ENCODE assay signal across 19 cellular contexts in the genomic region with DNA sequence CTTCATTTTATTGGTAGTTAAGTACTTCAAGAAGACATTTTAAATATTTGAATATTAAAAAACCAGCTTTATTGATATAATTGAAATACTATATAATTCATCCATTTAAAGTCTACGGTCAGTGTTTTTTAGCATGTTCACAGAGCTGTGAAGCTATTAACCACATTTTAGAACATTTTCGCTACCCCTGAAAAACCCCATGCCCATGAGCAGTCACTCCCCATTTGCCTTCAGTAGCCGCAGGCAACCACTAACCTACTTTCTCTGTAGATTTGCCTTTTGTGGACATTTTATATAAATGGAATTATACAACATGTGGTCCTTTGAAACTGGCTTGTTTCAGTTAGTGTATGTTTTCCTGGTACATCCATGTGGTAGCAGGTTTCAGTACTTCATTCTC. TPM values are rescaled to one million over a fixed set of nuclear protein-coding genes. Genes with fewer than 3 reads are reported as not detected.
DNase-seq lines count a peak whose midpoint lies in the region; ATAC-seq and TF ChIP-seq lines count a peak whose summit lies in the region.
"Had no signal": no experiment of that assay in that cellular context is flagged by ENCODE, and none has a peak within 500 bp of the region (broad histone marks: within the 10 kb centered on the region; RNA-seq: fewer than 3 reads in every experiment).

No MANE protein-coding gene starts in this region.

- peak; percentile 21 for DNase-seq in GM12865 (ENCODE audit: low read depth)
- no peak for DNase-seq in natural killer cell
- DNase-seq in vagina (ENCODE audit: extremely low spot score in 2 of 2), result no peak
- DNase-seq in ureter (ENCODE audit: low spot score), result no peak
- DNase-seq: ACHN; CD4-positive, alpha-beta memory T cell; DMS153; DMS79; GDM1; H9 had no signal

- ATAC-seq in natural killer cell, result peak; percentile 58 to 87 (median 69)
- ATAC-seq in HG02610 (IDR thresholded peaks at IDR 0.05; ENCODE audit: unreplicated experiment), result no peak
- ATAC-seq in HG02623 (IDR thresholded peaks at IDR 0.05; ENCODE audit: unreplicated experiment), result no peak

- peak overlapping the region; percentile 61 for H3K4me3 Mint-ChIP-seq in natural killer cell
- H3K4me3 Mint-ChIP-seq: CD14-positive monocyte; CD4-positive, alpha-beta memory T cell; H9 had no signal

- peaks cover 0 to 5% of the 10 kb centered on the region in 2 donors for H3K27me3 Mint-ChIP-seq in natural killer cell (ENCODE audit: low read depth in 2 of 2)

- no peaks in the 10 kb centered on the region for H3K9me3 Mint-ChIP-seq in natural killer cell
- H3K9me3 Mint-ChIP-seq: CD14-positive monocyte; CD4-positive, alpha-beta memory T cell; H9 had no signal

- intact Hi-C loops in natural killer cell (cut with micrococcal nuclease), result loop anchor here (2.0 to 5.0 kb wide), 2 partner anchors 220 to 426 kb away; no protein-coding TSS in a partner anchor
- intact Hi-C loops in vagina (cut with DNase I), result loop anchor here (2.0 to 5.0 kb wide), 2 partner anchors 365 to 426 kb away; no protein-coding TSS in a partner anchor

- H3K4me1 Mint-ChIP-seq in natural killer cell, result no peaks in the 10 kb centered on the region
- H3K4me1 Mint-ChIP-seq: CD14-positive monocyte; CD4-positive, alpha-beta memory T cell had no signal

- H3K4me3 ChIP-seq in GM12865 (ENCODE audit: low read depth, low read length) (no peak overlapping the region), vagina (no peak overlapping the region)

- TF ChIP-seq CTCF in GM12865 (IDR thresholded peaks at IDR 0.05; ENCODE audit: insufficient read depth, low read depth, low read length, missing control alignments) (no peak), VCaP (conservative IDR thresholded peaks at IDR 0.05) (no peak), natural killer cell (IDR thresholded peaks at IDR 0.05) (no peak), vagina (IDR thresholded peaks at IDR 0.05) (no peak)

- no peaks in the 10 kb centered on the region for H3K9me3 ChIP-seq in vagina
- H3K9me3 ChIP-seq: BE2C had no signal

- H3K36me3 Mint-ChIP-seq in natural killer cell, result no peaks in the 10 kb centered on the region
- H3K36me3 Mint-ChIP-seq: CD14-positive monocyte; CD4-positive, alpha-beta memory T cell had no signal

- no peaks in the 10 kb centered on the region for H3K27me3 ChIP-seq in vagina
- H3K27me3 ChIP-seq: BE2C had no signal

- peak overlapping the region; percentile 40; the same call in 1 of the 2 replicates for H3K27ac ChIP-seq in VCaP
- peak overlapping the region; percentile 72 for H3K27ac ChIP-seq in vagina
- H3K27ac ChIP-seq: HL-60 had no signal

- peak overlapping the region in 1 of 2 donors; percentile 60 for H3K27ac Mint-ChIP-seq in natural killer cell
- H3K27ac Mint-ChIP-seq: CD4-positive, alpha-beta memory T cell; H9 had no signal

- no peak for TF ChIP-seq POLR2A in vagina (IDR thresholded peaks at IDR 0.05)

- H3K36me3 ChIP-seq in vagina, result no peaks in the 10 kb centered on the region
- H3K36me3 ChIP-seq: BE2C had no signal

- H3K4me1 ChIP-seq in vagina, result peaks cover 12% of the 10 kb centered on the region

RNA-seq across cellular contexts. Expression of gene GPR171, which starts 55.7 kb away (rescaled TPM):
- total RNA-seq in natural killer cell (1 to 10 TPM; 3.4 to 9.0 (median 8.2) TPM), vagina (5.4 TPM), ureter (4.7 TPM)
- total RNA-seq: Daoy, H1, H9, HT1080 had no signal

Comparison
In these comparisons a context has a peak if more than half of its experiments do, and no peak if none do; other contexts are left out.
1. ATAC-seq: peak in natural killer cell (3 of 3); none in HG02610 (single experiment) and HG02623 (single experiment).